ENCODE assay signal across 1 cellular context in genomic region chr16:68987734-68988457, GRCh38.
TF ChIP-seq lines count a peak whose summit lies in the region.

No MANE protein-coding gene starts in this region.

TF ChIP-seq in WTC11, 78 proteins besides CTCF, POLR2A, EP300 and RAD21 (continued from another document):
- no peak for TF ChIP-seq PRDM15 (CRISPR knock-in tag; IDR thresholded peaks at IDR 0.05)
- no peak for TF ChIP-seq TEAD1 (CRISPR knock-in tag; IDR thresholded peaks at IDR 0.05)
- no peak for TF ChIP-seq GABPB1 (CRISPR knock-in tag; IDR thresholded peaks at IDR 0.05)
- no peak for TF ChIP-seq ZNF232 (CRISPR knock-in tag; IDR thresholded peaks at IDR 0.05)
- no peak for TF ChIP-seq ATF6 (CRISPR knock-in tag; IDR thresholded peaks at IDR 0.05)
- no peak for TF ChIP-seq ZNF425 (CRISPR knock-in tag; conservative IDR thresholded peaks at IDR 0.05)
- no peak for TF ChIP-seq ZNF671 (CRISPR knock-in tag; IDR thresholded peaks at IDR 0.05)
- TF ChIP-seq CDX4 (CRISPR knock-in tag; IDR thresholded peaks at IDR 0.05; ENCODE audit: borderline replicate concordance), result no peak
- no peak for TF ChIP-seq EMX1 (CRISPR knock-in tag; IDR thresholded peaks at IDR 0.05)
- TF ChIP-seq ARID4B (CRISPR knock-in tag; IDR thresholded peaks at IDR 0.05; ENCODE audit: borderline replicate concordance), result no peak
- no peak for TF ChIP-seq USF1 (CRISPR knock-in tag; IDR thresholded peaks at IDR 0.05)
- TF ChIP-seq ZMAT4 (CRISPR knock-in tag; IDR thresholded peaks at IDR 0.05), result no peak
